9 cellular contexts compared by ENCODE assay signal in genomic region chr19:43765109-43765876, GRCh38. TPM values are rescaled to one million over a fixed set of nuclear protein-coding genes. Genes with fewer than 3 reads are reported as not detected.
DNase-seq lines count a peak whose midpoint lies in the region; ATAC-seq, FAIRE-seq and TF ChIP-seq lines count a peak whose summit lies in the region.
"Had no signal": no experiment of that assay in that cellular context is flagged by ENCODE, and none has a peak within 500 bp of the region (broad histone marks: within the 10 kb centered on the region; RNA-seq: fewer than 3 reads in every experiment).

No MANE protein-coding gene starts in this region.

- TF ChIP-seq POLR2A in GM12892 (IDR thresholded peaks at IDR 0.05; ENCODE audit: low read depth, low read length) = peak; percentile 64; the same call in 1 of the 2 replicates

- H3K4me1 Mint-ChIP-seq in activated T-cell treated with anti-CD3 and anti-CD28 coated beads, Interleukin-2, amount 50 U/mL, for 24 hours (ENCODE audit: low read depth) = peaks cover 80% of the 10 kb centered on the region
- no peaks in the 10 kb centered on the region for H3K4me1 Mint-ChIP-seq in endothelial cell (ENCODE audit: unreplicated experiment)

- peak overlapping the region; percentile 98 for H3K27ac Mint-ChIP-seq in activated T-cell treated with anti-CD3 and anti-CD28 coated beads, Interleukin-2, amount 50 U/mL, for 24 hours
- no peak overlapping the region for H3K27ac Mint-ChIP-seq in endothelial cell (ENCODE audit: unreplicated experiment)

- no peaks in the 10 kb centered on the region for H3K27me3 ChIP-seq in foreskin keratinocyte

- H3K4me1 ChIP-seq in foreskin keratinocyte = peaks cover 20% of the 10 kb centered on the region

- H3K36me3 Mint-ChIP-seq in activated T-cell treated with anti-CD3 and anti-CD28 coated beads, Interleukin-2, amount 50 U/mL, for 24 hours (ENCODE audit: low read depth) = peaks cover 67% of the 10 kb centered on the region
- H3K36me3 Mint-ChIP-seq in endothelial cell (ENCODE audit: low read depth, unreplicated experiment) = no peaks in the 10 kb centered on the region

- H3K27ac ChIP-seq in foreskin keratinocyte = peak overlapping the region; percentile 68

- peak; percentile 99 for FAIRE-seq in GM12892 (lab: Jason Lieb, UNC)
- FAIRE-seq: colon had no signal

- TF ChIP-seq CTCF in foreskin keratinocyte (conservative IDR thresholded peaks at IDR 0.05) = no peak
- no peak for TF ChIP-seq CTCF in endothelial cell (IDR thresholded peaks at IDR 0.05; ENCODE audit: unreplicated experiment)

- H3K4me3 Mint-ChIP-seq in activated T-cell treated with anti-CD3 and anti-CD28 coated beads, Interleukin-2, amount 50 U/mL, for 24 hours = peak overlapping the region; percentile 70
- no peak overlapping the region for H3K4me3 Mint-ChIP-seq in endothelial cell (ENCODE audit: unreplicated experiment)

- no peaks in the 10 kb centered on the region for H3K27me3 Mint-ChIP-seq in activated T-cell treated with anti-CD3 and anti-CD28 coated beads, Interleukin-2, amount 50 U/mL, for 24 hours
- H3K27me3 Mint-ChIP-seq in endothelial cell (ENCODE audit: unreplicated experiment) = peaks cover 10% of the 10 kb centered on the region

- ATAC-seq in HG02623 (IDR thresholded peaks at IDR 0.05; ENCODE audit: unreplicated experiment) = peak; percentile 53
- peak; percentile 92 for ATAC-seq in foreskin keratinocyte

- H3K9me3 Mint-ChIP-seq in activated T-cell treated with anti-CD3 and anti-CD28 coated beads, Interleukin-2, amount 50 U/mL, for 24 hours = no peaks in the 10 kb centered on the region
- H3K9me3 Mint-ChIP-seq in endothelial cell (ENCODE audit: unreplicated experiment) = no peaks in the 10 kb centered on the region

- DNase-seq in GM12892 (ENCODE audit: insufficient read length) (no peak), NOMO-1 treated with DMSO at 0.1 percent for 48 hours (lab: John Stamatoyannopoulos, UW; ENCODE audit: unreplicated experiment) (peak; percentile 92), foreskin keratinocyte (peak; percentile 92 to 95), DMS79 treated with DMSO at 0.1 percent for 48 hours (lab: John Stamatoyannopoulos, UW) (no peak), endothelial cell (ENCODE audit: low spot score) (no peak)
- DNase-seq in activated T-cell treated with anti-CD3 and anti-CD28 coated beads, Interleukin-2, amount 50 U/mL, for 24 hours = peak; percentile 87
- peak; percentile 73 for DNase-seq in stimulated activated CD4-positive, alpha-beta T cell treated with anti-CD3 and anti-CD28 coated beads, Interleukin-12 subunit alpha, Interleukin-12 subunit beta, amount 100 ng/mL, for 4 hours

RNA-seq across cellular contexts. Expression of gene SMG9, which starts 10.5 kb away (rescaled TPM):
- polyA plus RNA-seq in GM12892 (2012; ENCODE audit: missing spikeins) = 21.9 TPM
- total RNA-seq in foreskin keratinocyte (27.7 and 29.5 TPM in 2 replicates), endothelial cell (ENCODE audit: unreplicated experiment) (38.8 TPM)
- polyA plus RNA-seq in foreskin keratinocyte = 38.3 and 39.8 TPM in 2 replicates

RNA-seq across cellular contexts. Expression of gene KCNN4, which starts 15.5 kb away (rescaled TPM):
- polyA plus RNA-seq in GM12892 (2012; ENCODE audit: missing spikeins) = 41.1 TPM
- total RNA-seq in foreskin keratinocyte (0.74 and 0.85 TPM in 2 replicates), endothelial cell (ENCODE audit: unreplicated experiment) (0.28 TPM)
- polyA plus RNA-seq in foreskin keratinocyte = 0.56 and 0.76 TPM in 2 replicates

RNA-seq across cellular contexts. Expression of gene LYPD5, which starts 37.0 kb away (rescaled TPM):
- polyA plus RNA-seq in GM12892 (2012; ENCODE audit: missing spikeins) = not detected
- 2.3 and 4.0 TPM in 2 replicates for total RNA-seq in foreskin keratinocyte
- 2.5 and 3.8 TPM in 2 replicates for polyA plus RNA-seq in foreskin keratinocyte
- total RNA-seq in endothelial cell (ENCODE audit: unreplicated experiment) = not detected

RNA-seq across cellular contexts. Expression of gene IRGC, which starts 49.4 kb away (rescaled TPM):
- polyA plus RNA-seq in GM12892 (2012; ENCODE audit: missing spikeins) = not detected
- total RNA-seq in foreskin keratinocyte = not detected in 2 replicates
- polyA plus RNA-seq in foreskin keratinocyte = not detected in 2 replicates
- total RNA-seq in endothelial cell (ENCODE audit: unreplicated experiment) = not detected

Comparison
In these comparisons a context has a peak if more than half of its experiments do, and no peak if none do; other contexts are left out.
1. DNase-seq: peak in NOMO-1 treated with DMSO at 0.1 percent for 48 hours (single experiment), activated T-cell treated with anti-CD3 and anti-CD28 coated beads, Interleukin-2, amount 50 U/mL, for 24 hours (single experiment), foreskin keratinocyte (2 of 2) and stimulated activated CD4-positive, alpha-beta T cell treated with anti-CD3 and anti-CD28 coated beads, Interleukin-12 subunit alpha, Interleukin-12 subunit beta, amount 100 ng/mL, for 4 hours (single experiment); none in GM12892 (single experiment), DMS79 treated with DMSO at 0.1 percent for 48 hours (single experiment) and endothelial cell (single experiment).